ENCODE assay signal across 1 cellular context in the genomic region with DNA sequence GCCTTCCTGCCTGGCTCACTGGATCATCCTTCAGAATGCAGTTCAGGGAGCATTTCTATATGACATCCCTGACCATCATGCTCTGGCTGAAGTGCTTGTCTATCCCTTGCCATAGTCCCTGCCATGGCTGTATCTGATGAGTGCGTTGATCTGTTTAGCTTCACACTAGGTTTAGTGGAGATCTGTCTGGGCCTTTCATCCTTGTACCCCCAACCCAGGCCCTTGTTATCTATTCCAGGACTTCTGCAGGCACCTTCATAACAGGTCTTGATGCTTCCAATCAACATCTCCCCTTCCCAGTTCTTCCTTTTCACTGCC.
A peak's percentile ranks its signal among the peaks of the same experiment; 100 is the strongest.
TF ChIP-seq lines count a peak whose summit lies in the region.

No MANE protein-coding gene starts in this region.

TF ChIP-seq in HepG2, 621 proteins besides CTCF, POLR2A, EP300 and RAD21 (continued from another document):
- TF ChIP-seq, protein P1, sequence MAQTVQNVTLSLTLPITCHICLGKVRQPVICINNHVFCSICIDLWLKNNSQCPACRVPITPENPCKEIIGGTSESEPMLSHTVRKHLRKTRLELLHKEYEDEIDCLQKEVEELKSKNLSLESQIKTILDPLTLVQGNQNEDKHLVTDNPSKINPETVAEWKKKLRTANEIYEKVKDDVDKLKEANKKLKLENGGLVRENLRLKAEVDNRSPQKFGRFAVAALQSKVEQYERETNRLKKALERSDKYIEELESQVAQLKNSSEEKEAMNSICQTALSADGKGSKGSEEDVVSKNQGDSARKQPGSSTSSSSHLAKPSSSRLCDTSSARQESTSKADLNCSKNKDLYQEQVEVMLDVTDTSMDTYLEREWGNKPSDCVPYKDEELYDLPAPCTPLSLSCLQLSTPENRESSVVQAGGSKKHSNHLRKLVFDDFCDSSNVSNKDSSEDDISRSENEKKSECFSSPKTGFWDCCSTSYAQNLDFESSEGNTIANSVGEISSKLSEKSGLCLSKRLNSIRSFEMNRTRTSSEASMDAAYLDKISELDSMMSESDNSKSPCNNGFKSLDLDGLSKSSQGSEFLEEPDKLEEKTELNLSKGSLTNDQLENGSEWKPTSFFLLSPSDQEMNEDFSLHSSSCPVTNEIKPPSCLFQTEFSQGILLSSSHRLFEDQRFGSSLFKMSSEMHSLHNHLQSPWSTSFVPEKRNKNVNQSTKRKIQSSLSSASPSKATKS (CRISPR knock-in tag; IDR thresholded peaks at IDR 0.05), result 0 out of 2 replicates have a peak, but pooled peaks have one; percentile 2
- TF ChIP-seq GFI1 (CRISPR knock-in tag; IDR thresholded peaks at IDR 0.05; ENCODE audit: borderline replicate concordance), result peak; percentile 7; the same call in 1 of the 2 replicates
- TF ChIP-seq ZNF703 (CRISPR knock-in tag; IDR thresholded peaks at IDR 0.05; ENCODE audit: borderline replicate concordance), result peak; percentile 54; the same call in 1 of the 2 replicates
- TF ChIP-seq HOXD1 (CRISPR knock-in tag; IDR thresholded peaks at IDR 0.05), result no peak
- TF ChIP-seq, protein P2, sequence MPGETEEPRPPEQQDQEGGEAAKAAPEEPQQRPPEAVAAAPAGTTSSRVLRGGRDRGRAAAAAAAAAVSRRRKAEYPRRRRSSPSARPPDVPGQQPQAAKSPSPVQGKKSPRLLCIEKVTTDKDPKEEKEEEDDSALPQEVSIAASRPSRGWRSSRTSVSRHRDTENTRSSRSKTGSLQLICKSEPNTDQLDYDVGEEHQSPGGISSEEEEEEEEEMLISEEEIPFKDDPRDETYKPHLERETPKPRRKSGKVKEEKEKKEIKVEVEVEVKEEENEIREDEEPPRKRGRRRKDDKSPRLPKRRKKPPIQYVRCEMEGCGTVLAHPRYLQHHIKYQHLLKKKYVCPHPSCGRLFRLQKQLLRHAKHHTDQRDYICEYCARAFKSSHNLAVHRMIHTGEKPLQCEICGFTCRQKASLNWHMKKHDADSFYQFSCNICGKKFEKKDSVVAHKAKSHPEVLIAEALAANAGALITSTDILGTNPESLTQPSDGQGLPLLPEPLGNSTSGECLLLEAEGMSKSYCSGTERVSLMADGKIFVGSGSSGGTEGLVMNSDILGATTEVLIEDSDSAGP (CRISPR knock-in tag; IDR thresholded peaks at IDR 0.05; ENCODE audit: borderline replicate concordance), result peak; percentile 33; the same call in 1 of the 2 replicates
- TF ChIP-seq MED1 (CRISPR knock-in tag; IDR thresholded peaks at IDR 0.05), result no peak
- TF ChIP-seq, protein P3, sequence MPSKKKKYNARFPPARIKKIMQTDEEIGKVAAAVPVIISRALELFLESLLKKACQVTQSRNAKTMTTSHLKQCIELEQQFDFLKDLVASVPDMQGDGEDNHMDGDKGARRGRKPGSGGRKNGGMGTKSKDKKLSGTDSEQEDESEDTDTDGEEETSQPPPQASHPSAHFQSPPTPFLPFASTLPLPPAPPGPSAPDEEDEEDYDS (CRISPR knock-in tag; IDR thresholded peaks at IDR 0.05), result no peak
- TF ChIP-seq ZNF572 (CRISPR knock-in tag; IDR thresholded peaks at IDR 0.05), result 0 out of 2 replicates have a peak, but pooled peaks have one; percentile 63
- TF ChIP-seq, protein P4, sequence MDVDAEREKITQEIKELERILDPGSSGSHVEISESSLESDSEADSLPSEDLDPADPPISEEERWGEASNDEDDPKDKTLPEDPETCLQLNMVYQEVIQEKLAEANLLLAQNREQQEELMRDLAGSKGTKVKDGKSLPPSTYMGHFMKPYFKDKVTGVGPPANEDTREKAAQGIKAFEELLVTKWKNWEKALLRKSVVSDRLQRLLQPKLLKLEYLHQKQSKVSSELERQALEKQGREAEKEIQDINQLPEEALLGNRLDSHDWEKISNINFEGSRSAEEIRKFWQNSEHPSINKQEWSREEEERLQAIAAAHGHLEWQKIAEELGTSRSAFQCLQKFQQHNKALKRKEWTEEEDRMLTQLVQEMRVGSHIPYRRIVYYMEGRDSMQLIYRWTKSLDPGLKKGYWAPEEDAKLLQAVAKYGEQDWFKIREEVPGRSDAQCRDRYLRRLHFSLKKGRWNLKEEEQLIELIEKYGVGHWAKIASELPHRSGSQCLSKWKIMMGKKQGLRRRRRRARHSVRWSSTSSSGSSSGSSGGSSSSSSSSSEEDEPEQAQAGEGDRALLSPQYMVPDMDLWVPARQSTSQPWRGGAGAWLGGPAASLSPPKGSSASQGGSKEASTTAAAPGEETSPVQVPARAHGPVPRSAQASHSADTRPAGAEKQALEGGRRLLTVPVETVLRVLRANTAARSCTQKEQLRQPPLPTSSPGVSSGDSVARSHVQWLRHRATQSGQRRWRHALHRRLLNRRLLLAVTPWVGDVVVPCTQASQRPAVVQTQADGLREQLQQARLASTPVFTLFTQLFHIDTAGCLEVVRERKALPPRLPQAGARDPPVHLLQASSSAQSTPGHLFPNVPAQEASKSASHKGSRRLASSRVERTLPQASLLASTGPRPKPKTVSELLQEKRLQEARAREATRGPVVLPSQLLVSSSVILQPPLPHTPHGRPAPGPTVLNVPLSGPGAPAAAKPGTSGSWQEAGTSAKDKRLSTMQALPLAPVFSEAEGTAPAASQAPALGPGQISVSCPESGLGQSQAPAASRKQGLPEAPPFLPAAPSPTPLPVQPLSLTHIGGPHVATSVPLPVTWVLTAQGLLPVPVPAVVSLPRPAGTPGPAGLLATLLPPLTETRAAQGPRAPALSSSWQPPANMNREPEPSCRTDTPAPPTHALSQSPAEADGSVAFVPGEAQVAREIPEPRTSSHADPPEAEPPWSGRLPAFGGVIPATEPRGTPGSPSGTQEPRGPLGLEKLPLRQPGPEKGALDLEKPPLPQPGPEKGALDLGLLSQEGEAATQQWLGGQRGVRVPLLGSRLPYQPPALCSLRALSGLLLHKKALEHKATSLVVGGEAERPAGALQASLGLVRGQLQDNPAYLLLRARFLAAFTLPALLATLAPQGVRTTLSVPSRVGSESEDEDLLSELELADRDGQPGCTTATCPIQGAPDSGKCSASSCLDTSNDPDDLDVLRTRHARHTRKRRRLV (CRISPR knock-in tag; IDR thresholded peaks at IDR 0.05), result no peak
- TF ChIP-seq ZNF761 (CRISPR knock-in tag; conservative IDR thresholded peaks at IDR 0.05), result 0 out of 2 replicates have a peak, but pooled peaks have one; percentile 33
- no peak for TF ChIP-seq BRD4 (CRISPR knock-in tag; IDR thresholded peaks at IDR 0.05)
- TF ChIP-seq, protein P5, sequence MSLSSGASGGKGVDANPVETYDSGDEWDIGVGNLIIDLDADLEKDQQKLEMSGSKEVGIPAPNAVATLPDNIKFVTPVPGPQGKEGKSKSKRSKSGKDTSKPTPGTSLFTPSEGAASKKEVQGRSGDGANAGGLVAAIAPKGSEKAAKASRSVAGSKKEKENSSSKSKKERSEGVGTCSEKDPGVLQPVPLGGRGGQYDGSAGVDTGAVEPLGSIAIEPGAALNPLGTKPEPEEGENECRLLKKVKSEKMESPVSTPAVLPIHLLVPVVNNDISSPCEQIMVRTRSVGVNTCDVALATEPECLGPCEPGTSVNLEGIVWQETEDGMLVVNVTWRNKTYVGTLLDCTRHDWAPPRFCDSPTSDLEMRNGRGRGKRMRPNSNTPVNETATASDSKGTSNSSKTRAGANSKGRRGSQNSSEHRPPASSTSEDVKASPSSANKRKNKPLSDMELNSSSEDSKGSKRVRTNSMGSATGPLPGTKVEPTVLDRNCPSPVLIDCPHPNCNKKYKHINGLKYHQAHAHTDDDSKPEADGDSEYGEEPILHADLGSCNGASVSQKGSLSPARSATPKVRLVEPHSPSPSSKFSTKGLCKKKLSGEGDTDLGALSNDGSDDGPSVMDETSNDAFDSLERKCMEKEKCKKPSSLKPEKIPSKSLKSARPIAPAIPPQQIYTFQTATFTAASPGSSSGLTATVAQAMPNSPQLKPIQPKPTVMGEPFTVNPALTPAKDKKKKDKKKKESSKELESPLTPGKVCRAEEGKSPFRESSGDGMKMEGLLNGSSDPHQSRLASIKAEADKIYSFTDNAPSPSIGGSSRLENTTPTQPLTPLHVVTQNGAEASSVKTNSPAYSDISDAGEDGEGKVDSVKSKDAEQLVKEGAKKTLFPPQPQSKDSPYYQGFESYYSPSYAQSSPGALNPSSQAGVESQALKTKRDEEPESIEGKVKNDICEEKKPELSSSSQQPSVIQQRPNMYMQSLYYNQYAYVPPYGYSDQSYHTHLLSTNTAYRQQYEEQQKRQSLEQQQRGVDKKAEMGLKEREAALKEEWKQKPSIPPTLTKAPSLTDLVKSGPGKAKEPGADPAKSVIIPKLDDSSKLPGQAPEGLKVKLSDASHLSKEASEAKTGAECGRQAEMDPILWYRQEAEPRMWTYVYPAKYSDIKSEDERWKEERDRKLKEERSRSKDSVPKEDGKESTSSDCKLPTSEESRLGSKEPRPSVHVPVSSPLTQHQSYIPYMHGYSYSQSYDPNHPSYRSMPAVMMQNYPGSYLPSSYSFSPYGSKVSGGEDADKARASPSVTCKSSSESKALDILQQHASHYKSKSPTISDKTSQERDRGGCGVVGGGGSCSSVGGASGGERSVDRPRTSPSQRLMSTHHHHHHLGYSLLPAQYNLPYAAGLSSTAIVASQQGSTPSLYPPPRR (CRISPR knock-in tag; IDR thresholded peaks at IDR 0.05; ENCODE audit: borderline replicate concordance), result no peak
- 0 out of 2 replicates have a peak, but pooled peaks have one; percentile 6 for TF ChIP-seq ZNF556 (CRISPR knock-in tag; IDR thresholded peaks at IDR 0.05; ENCODE audit: borderline replicate concordance)
- TF ChIP-seq ZNF780A (CRISPR knock-in tag; IDR thresholded peaks at IDR 0.05), result 0 out of 2 replicates have a peak, but pooled peaks have one; percentile 83
- 0 out of 2 replicates have a peak, but pooled peaks have one; percentile 55 for TF ChIP-seq SMYD3 (CRISPR knock-in tag; IDR thresholded peaks at IDR 0.05)
- 0 out of 2 replicates have a peak, but pooled peaks have one; percentile 47 for TF ChIP-seq ZNF329 (CRISPR knock-in tag; IDR thresholded peaks at IDR 0.05; ENCODE audit: low read depth)
- TF ChIP-seq CENPX (CRISPR knock-in tag; IDR thresholded peaks at IDR 0.05), result no peak
- TF ChIP-seq RCOR2 (CRISPR knock-in tag; IDR thresholded peaks at IDR 0.05), result 0 out of 2 replicates have a peak, but pooled peaks have one; percentile 5
- no peak for TF ChIP-seq XBP1 (CRISPR knock-in tag; IDR thresholded peaks at IDR 0.05)
- TF ChIP-seq, protein P6, sequence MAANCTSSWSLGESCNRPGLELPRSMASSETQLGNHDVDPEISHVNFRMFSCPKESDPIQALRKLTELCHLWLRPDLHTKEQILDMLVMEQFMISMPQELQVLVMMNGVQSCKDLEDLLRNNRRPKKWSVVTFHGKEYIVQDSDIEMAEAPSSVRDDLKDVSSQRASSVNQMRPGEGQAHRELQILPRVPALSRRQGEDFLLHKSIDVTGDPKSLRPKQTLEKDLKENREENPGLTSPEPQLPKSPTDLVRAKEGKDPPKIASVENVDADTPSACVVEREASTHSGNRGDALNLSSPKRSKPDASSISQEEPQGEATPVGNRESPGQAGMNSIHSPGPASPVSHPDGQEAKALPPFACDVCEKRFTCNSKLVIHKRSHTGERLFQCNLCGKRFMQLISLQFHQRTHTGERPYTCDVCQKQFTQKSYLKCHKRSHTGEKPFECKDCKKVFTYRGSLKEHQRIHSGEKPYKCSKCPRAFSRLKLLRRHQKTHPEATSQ (CRISPR knock-in tag; IDR thresholded peaks at IDR 0.05; ENCODE audit: borderline replicate concordance), result peak; percentile 47; the same call in 1 of the 2 replicates
- 0 out of 2 replicates have a peak, but pooled peaks have one; percentile 3 for TF ChIP-seq ZNF788 (CRISPR knock-in tag; IDR thresholded peaks at IDR 0.05; ENCODE audit: borderline replicate concordance)
- TF ChIP-seq ZBTB7A (CRISPR knock-in tag; IDR thresholded peaks at IDR 0.05), result no peak
- no peak for TF ChIP-seq IKZF4 (CRISPR knock-in tag; IDR thresholded peaks at IDR 0.05; ENCODE audit: borderline replicate concordance, low read depth, not compliant biosample characterization)
- TF ChIP-seq HMGA1 (CRISPR knock-in tag; conservative IDR thresholded peaks at IDR 0.05), result no peak
- TF ChIP-seq MEIS2 (CRISPR knock-in tag; IDR thresholded peaks at IDR 0.05), result no peak
- 0 out of 2 replicates have a peak, but pooled peaks have one; percentile 36 for TF ChIP-seq SNAPC2 (CRISPR knock-in tag; IDR thresholded peaks at IDR 0.05)
- peak; percentile 65; the same call in 1 of the 2 replicates for TF ChIP-seq ZNF501 (CRISPR knock-in tag; IDR thresholded peaks at IDR 0.05)
- TF ChIP-seq, protein P7, sequence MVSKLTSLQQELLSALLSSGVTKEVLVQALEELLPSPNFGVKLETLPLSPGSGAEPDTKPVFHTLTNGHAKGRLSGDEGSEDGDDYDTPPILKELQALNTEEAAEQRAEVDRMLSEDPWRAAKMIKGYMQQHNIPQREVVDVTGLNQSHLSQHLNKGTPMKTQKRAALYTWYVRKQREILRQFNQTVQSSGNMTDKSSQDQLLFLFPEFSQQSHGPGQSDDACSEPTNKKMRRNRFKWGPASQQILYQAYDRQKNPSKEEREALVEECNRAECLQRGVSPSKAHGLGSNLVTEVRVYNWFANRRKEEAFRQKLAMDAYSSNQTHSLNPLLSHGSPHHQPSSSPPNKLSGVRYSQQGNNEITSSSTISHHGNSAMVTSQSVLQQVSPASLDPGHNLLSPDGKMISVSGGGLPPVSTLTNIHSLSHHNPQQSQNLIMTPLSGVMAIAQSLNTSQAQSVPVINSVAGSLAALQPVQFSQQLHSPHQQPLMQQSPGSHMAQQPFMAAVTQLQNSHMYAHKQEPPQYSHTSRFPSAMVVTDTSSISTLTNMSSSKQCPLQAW (CRISPR knock-in tag; IDR thresholded peaks at IDR 0.05), result peak; percentile 55
- no peak for TF ChIP-seq ZSCAN22 (CRISPR knock-in tag; IDR thresholded peaks at IDR 0.05)
- no peak for TF ChIP-seq LCORL (IDR thresholded peaks at IDR 0.05)
- no peak for TF ChIP-seq LCORL (CRISPR knock-in tag; IDR thresholded peaks at IDR 0.05)
- TF ChIP-seq, protein P8, sequence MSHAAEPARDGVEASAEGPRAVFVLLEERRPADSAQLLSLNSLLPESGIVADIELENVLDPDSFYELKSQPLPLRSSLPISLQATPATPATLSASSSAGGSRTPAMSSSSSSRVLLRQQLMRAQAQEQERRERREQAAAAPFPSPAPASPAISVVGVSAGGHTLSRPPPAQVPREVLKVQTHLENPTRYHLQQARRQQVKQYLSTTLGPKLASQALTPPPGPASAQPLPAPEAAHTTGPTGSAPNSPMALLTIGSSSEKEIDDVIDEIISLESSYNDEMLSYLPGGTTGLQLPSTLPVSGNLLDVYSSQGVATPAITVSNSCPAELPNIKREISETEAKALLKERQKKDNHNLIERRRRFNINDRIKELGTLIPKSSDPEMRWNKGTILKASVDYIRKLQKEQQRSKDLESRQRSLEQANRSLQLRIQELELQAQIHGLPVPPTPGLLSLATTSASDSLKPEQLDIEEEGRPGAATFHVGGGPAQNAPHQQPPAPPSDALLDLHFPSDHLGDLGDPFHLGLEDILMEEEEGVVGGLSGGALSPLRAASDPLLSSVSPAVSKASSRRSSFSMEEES (CRISPR knock-in tag; IDR thresholded peaks at IDR 0.05), result no peak
- no peak for TF ChIP-seq ZFP36L2 (CRISPR knock-in tag; IDR thresholded peaks at IDR 0.05)
- 0 out of 2 replicates have a peak, but pooled peaks have one; percentile 8 for TF ChIP-seq MXD4 (CRISPR knock-in tag; IDR thresholded peaks at IDR 0.05)
